14 cellular contexts compared by ENCODE assay signal in genomic region chr18:42310956-42311355, GRCh38.
DNase-seq lines count a peak whose midpoint lies in the region; ATAC-seq, FAIRE-seq and TF ChIP-seq lines count a peak whose summit lies in the region.
"Had no signal": no experiment of that assay in that cellular context is flagged by ENCODE, and none has a peak within 500 bp of the region (broad histone marks: within the 10 kb centered on the region; RNA-seq: fewer than 3 reads in every experiment).

No MANE protein-coding gene starts in this region.

- no peaks in the 10 kb centered on the region for H3K27me3 ChIP-seq in mammary epithelial cell (ENCODE audit: insufficient read depth, low read length)
- no peaks in the 10 kb centered on the region for H3K27me3 ChIP-seq in right atrium auricular region

- BruUV-seq in mammary epithelial cell (replicated peaks; lab: Mats Ljungman, UMichigan) = no TSS peak

- CTCF ChIA-PET in mammary epithelial cell (lab: Charles Lee; ENCODE audit: low non-redundant PET) = no interaction called here

- H3K4me1 ChIP-seq in mammary epithelial cell (ENCODE audit: insufficient read depth, low read length) (peaks cover 5% of the 10 kb centered on the region), right atrium auricular region (peaks cover 0 to 10% of the 10 kb centered on the region in 2 donors)
- H3K4me1 ChIP-seq: transverse colon had no signal

- H3K9me3 ChIP-seq in mammary epithelial cell (replicated peaks; ENCODE audit: insufficient read depth, low read length) (no peaks in the 10 kb centered on the region), right atrium auricular region (no peaks in the 10 kb centered on the region)
- H3K9me3 ChIP-seq: transverse colon had no signal

- in situ Hi-C loops in mammary epithelial cell (cut with MboI; ENCODE audit: low sequenced_read_pairs in 2 of 2) = loop anchor here in 1 of 2 donors (25.0 kb wide), 1 partner anchor 1251 kb away; no protein-coding TSS in a partner anchor

- no peaks in the 10 kb centered on the region for H4K20me1 ChIP-seq in mammary epithelial cell (ENCODE audit: insufficient read depth, low read length)

- 30% methylated on average over 3 of the region's 3 CpGs for WGBS in mammary epithelial cell (ENCODE audit: low coverage, missing lambda C conversion rate)

- TF ChIP-seq CTCF in mammary epithelial cell (conservative IDR thresholded peaks at IDR 0.05 in 1 of 2, IDR thresholded peaks at IDR 0.05 in 1 of 2; ENCODE audit: extremely low read depth in 1 of 2, insufficient read depth in 1 of 2, low read depth in 1 of 2, low read length in 2 of 2) (no peak), right atrium auricular region (IDR thresholded peaks at IDR 0.05) (no peak)

- H3K36me3 ChIP-seq in mammary epithelial cell (ENCODE audit: insufficient read depth, low read length) (no peaks in the 10 kb centered on the region), right atrium auricular region (no peaks in the 10 kb centered on the region)
- H3K36me3 ChIP-seq: transverse colon had no signal

- no peak overlapping the region for H3K9ac ChIP-seq in mammary epithelial cell (ENCODE audit: insufficient read depth, low read length)

- dilution Hi-C loops in mammary epithelial cell (cut with HindIII; ENCODE audit: low sequenced_read_pairs) = no loop called here

- no peak overlapping the region for H3K4me2 ChIP-seq in mammary epithelial cell (ENCODE audit: insufficient read depth, low read depth, low read length)

- H3K27ac ChIP-seq in mammary epithelial cell (ENCODE audit: insufficient read depth, low read depth, low read length) = peak overlapping the region; percentile 28
- no peak overlapping the region for H3K27ac ChIP-seq in right atrium auricular region
- H3K27ac ChIP-seq: transverse colon had no signal

- intact Hi-C loops in mammary epithelial cell (cut with micrococcal nuclease) = no loop called here

- DNase-seq in NCI-H2171 treated with DMSO at 0.1 percent for 48 hours (lab: John Stamatoyannopoulos, UW) (peak; percentile 12), NCI-H2171 (lab: John Stamatoyannopoulos, UW) (no peak), mammary epithelial cell (peak; percentile 70), right atrium auricular region (ENCODE audit: low spot score) (peak; percentile 72), stromal cell of bone marrow (ENCODE audit: low read depth) (peak; percentile 60), cerebellar nuclear complex (lab: John Stamatoyannopoulos, UW) (no peak), RCC 7860 (ENCODE audit: low spot score) (no peak)
- DNase-seq: naive thymus-derived CD8-positive, alpha-beta T cell; transverse colon had no signal

- H3K79me2 ChIP-seq in mammary epithelial cell (ENCODE audit: insufficient read depth, low read length) = no peaks in the 10 kb centered on the region

- FAIRE-seq in RCC 7860 (lab: Jason Lieb, UNC) = no peak
- FAIRE-seq: A204.1, K562 had no signal

- H3K4me3 ChIP-seq in mammary epithelial cell (replicated peaks in 1 of 3; ENCODE audit: insufficient read depth in 1 of 3, low read depth in 2 of 3, low read length in 3 of 3) (no peak overlapping the region), right atrium auricular region (no peak overlapping the region)
- H3K4me3 ChIP-seq: K562, transverse colon had no signal

- H2AFZ ChIP-seq in mammary epithelial cell (ENCODE audit: low read depth, low read length) = peak overlapping the region; percentile 52

- no peak for ATAC-seq in HG02938 (IDR thresholded peaks at IDR 0.05; ENCODE audit: unreplicated experiment)
- ATAC-seq: activated naive CD4-positive, alpha-beta T cell treated with anti-CD3 and anti-CD28 coated beads, Interleukin-2, amount 50 U/mL, for 72 hours; K562; naive thymus-derived CD8-positive, alpha-beta T cell; Panc1 had no signal

Comparison
In these comparisons a context has a peak if more than half of its experiments do, and no peak if none do; other contexts are left out.
1. DNase-seq: peak in NCI-H2171 treated with DMSO at 0.1 percent for 48 hours (single experiment), mammary epithelial cell (single experiment), right atrium auricular region (single experiment) and stromal cell of bone marrow (single experiment); none in NCI-H2171 (single experiment), cerebellar nuclear complex (0 of 2) and RCC 7860 (single experiment).